In the genomic region with DNA sequence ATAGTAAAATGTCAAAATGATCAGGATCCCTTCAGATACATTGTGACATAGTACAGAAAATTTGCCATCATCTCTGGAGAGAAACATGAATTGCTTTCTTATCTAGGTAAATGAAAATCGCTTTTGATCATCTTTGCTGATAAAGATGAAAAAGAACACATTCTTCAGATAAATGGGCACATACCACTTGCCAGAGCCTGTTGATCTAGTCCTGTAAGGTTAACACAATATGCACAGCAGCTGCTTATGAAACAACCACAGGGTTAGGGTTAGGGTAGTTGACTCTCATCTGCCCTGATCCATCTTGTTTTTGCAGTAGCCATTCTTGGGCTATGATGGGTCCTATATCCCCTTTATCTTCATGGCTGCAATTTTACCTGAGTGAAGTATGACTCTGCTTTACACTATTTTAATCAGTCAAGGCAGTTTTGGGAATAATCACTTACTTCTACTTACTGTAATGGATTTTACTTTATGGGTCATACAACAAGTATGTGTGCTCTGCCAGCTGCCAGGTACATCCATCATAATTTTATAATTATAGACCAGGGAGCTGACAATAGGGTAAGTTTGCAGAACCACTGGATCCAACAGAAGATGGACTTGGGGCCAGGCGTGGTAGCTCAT, we compare ENCODE assay signal across 33 cellular contexts. TPM values are rescaled to one million over a fixed set of nuclear protein-coding genes. Genes with fewer than 3 reads are reported as not detected.
"Had no signal": no experiment of that assay in that cellular context is flagged by ENCODE, and none has a peak within 500 bp of the region (broad histone marks: within the 10 kb centered on the region; RNA-seq: fewer than 3 reads in every experiment).

No MANE protein-coding gene starts in this region.

- H3K9me3 ChIP-seq: esophagus muscularis mucosa, heart right ventricle, left lung, ovary, psoas muscle, thoracic aorta, tibial nerve had no signal

- H3K27ac ChIP-seq: coronary artery, esophagus muscularis mucosa, heart right ventricle, left lung, ovary, psoas muscle, thoracic aorta, tibial nerve had no signal

- ATAC-seq: heart right ventricle; left cardiac atrium; left lung; naive thymus-derived CD8-positive, alpha-beta T cell; psoas muscle; right cardiac atrium; stimulated activated naive B cell treated with anti-CD40 and anti-IgM and Interleukin-4, amounts not matched to agents 10 μg/mL and 1 μg/mL and 100 μg/mL, for 72 hours had no signal

- H3K27me3 ChIP-seq: esophagus muscularis mucosa, left lung, ovary, tibial nerve had no signal

- H3K4me3 ChIP-seq: coronary artery, esophagus muscularis mucosa, heart right ventricle, left lung, ovary, psoas muscle, thoracic aorta, tibial nerve had no signal

- DNase-seq: dermis blood vessel endothelial cell; effector memory CD4-positive, alpha-beta T cell; foreskin melanocyte; glutamatergic neuron; heart right ventricle; hippocampal formation; left cardiac atrium; left lung; mesenchymal stem cell; midbrain; naive thymus-derived CD8-positive, alpha-beta T cell; nephron progenitor cell; nucleus accumbens; ovary; posterior cingulate gyrus; psoas muscle; right cardiac atrium; small intestine; stimulated activated CD4-positive, alpha-beta T cell treated with anti-CD3 and anti-CD28 coated beads, Interleukin-15, amount 100 ng/mL, for 24 hours; stimulated activated CD4-positive, alpha-beta T cell treated with anti-CD3 and anti-CD28 coated beads, Interleukin-2, amount 100 ng/mL, for 48 hours; stimulated activated naive B cell treated with anti-CD40 and anti-IgM and Interleukin-4, amounts not matched to agents 10 μg/mL and 1 μg/mL and 100 μg/mL, for 72 hours had no signal

- H3K4me1 ChIP-seq: esophagus muscularis mucosa, heart right ventricle, left lung, psoas muscle, tibial nerve had no signal

- H3K36me3 ChIP-seq: esophagus muscularis mucosa, heart right ventricle, left lung, ovary, thoracic aorta, tibial nerve had no signal

RNA-seq across cellular contexts. Expression of a gene that starts 12.6 kb away (rescaled TPM):
- total RNA-seq: dermis blood vessel endothelial cell; endothelial cell of umbilical vein; epithelial cell of proximal tubule; esophagus muscularis mucosa; fibroblast of lung; heart right ventricle; kidney epithelial cell; left cardiac atrium; left lung; lower leg skin; lung microvascular endothelial cell; mucosa of gallbladder; naive thymus-derived CD8-positive, alpha-beta T cell; ovary; psoas muscle; renal cortical epithelial cell; right cardiac atrium; thoracic aorta; tibial nerve had no signal
- polyA plus RNA-seq: endothelial cell of umbilical vein; fibroblast of lung; heart right ventricle; naive thymus-derived CD8-positive, alpha-beta T cell; ovary; psoas muscle; right cardiac atrium; small intestine had no signal

RNA-seq across cellular contexts. Expression of a gene that starts 26.0 kb away (rescaled TPM):
- total RNA-seq: dermis blood vessel endothelial cell; endothelial cell of umbilical vein; fibroblast of lung; left cardiac atrium; left lung; lower leg skin; lung microvascular endothelial cell; mucosa of gallbladder; naive thymus-derived CD8-positive, alpha-beta T cell; psoas muscle; renal cortical epithelial cell; right cardiac atrium; thoracic aorta; tibial nerve had no signal
- polyA plus RNA-seq: endothelial cell of umbilical vein; naive thymus-derived CD8-positive, alpha-beta T cell; right cardiac atrium; small intestine had no signal
